8 cellular contexts compared by ENCODE assay signal in the genomic region with DNA sequence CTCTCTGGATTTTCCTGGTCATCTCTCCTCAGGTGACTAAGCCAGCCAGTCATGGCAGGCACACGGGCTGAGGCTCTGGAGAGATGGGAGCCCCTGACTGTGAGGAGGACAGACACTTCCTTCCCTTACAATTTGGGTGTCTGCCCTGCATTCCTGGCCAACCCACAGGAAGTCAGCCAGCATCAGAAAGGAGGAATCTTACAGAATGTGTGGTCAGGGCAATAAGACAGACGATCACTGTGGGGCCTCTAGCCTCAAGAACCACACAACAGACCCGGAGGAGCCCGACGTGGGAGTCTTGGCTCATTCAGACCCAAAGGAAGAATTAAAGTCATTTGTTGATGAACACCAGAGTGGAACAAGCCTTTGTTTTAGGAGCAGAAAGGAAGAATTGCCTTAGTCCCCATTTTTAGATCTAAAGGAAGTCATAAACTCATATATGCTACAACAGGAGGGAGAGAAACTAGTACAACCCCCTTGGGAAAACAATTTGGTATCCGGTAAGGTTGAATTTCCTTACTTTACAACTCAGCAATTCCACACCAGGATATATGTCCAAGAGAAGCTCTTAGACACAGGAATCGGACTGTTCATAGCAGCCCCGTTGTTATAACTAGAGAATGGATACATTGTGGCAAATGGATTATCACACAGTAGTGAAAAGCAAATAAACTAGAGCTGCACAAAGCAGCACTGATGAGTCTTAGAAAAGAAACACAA.
DNase-seq lines count a peak whose midpoint lies in the region; ATAC-seq, FAIRE-seq and TF ChIP-seq lines count a peak whose summit lies in the region.

No MANE protein-coding gene starts in this region.

- no peak for TF ChIP-seq POLR2A in Peyer's patch (IDR thresholded peaks at IDR 0.05)
- TF ChIP-seq POLR2A in esophagus squamous epithelium (IDR thresholded peaks at IDR 0.05) = no peak

- H3K27ac ChIP-seq in Peyer's patch = peak overlapping the region in 3 of 4 donors; percentile 17 to 33 (median 31)
- H3K27ac ChIP-seq in esophagus squamous epithelium = peak overlapping the region in 3 of 4 donors; percentile 36 to 63 (median 59)
- H3K27ac ChIP-seq in pancreas = peak overlapping the region in 1 of 4 donors; percentile 28

- H3K36me3 ChIP-seq in Peyer's patch (no peaks in the 10 kb centered on the region), esophagus squamous epithelium (peaks cover 0 to 37% (median 0%) of the 10 kb centered on the region in 3 donors), pancreas (no peaks in the 10 kb centered on the region)

- no peak for FAIRE-seq in pancreas (lab: Jason Lieb, UNC)

- DNase-seq in GDM1 (lab: John Stamatoyannopoulos, UW) (peak; percentile 79), Peyer's patch (peak in 1 of 3 donors; percentile 29), esophagus squamous epithelium (lab: John Stamatoyannopoulos, UW) (no peak), pancreas (no peak), NCI-H510A (lab: John Stamatoyannopoulos, UW) (no peak), NCI-H2029 treated with DMSO at 0.1 percent for 48 hours (lab: John Stamatoyannopoulos, UW) (no peak)

- peaks cover 3 to 38% (median 7%) of the 10 kb centered on the region in 4 donors for H3K4me1 ChIP-seq in Peyer's patch
- H3K4me1 ChIP-seq in esophagus squamous epithelium = peaks cover 19 to 83% (median 28%) of the 10 kb centered on the region in 3 donors
- peaks cover 0 to 13% (median 0%) of the 10 kb centered on the region in 3 donors for H3K4me1 ChIP-seq in pancreas

- H3K9me3 ChIP-seq in Peyer's patch = no peaks in the 10 kb centered on the region
- no peaks in the 10 kb centered on the region for H3K9me3 ChIP-seq in esophagus squamous epithelium
- no peaks in the 10 kb centered on the region for H3K9me3 ChIP-seq in pancreas

- TF ChIP-seq CTCF in Peyer's patch (IDR thresholded peaks at IDR 0.05) = no peak
- no peak for TF ChIP-seq CTCF in esophagus squamous epithelium (IDR thresholded peaks at IDR 0.05)
- no peak for TF ChIP-seq CTCF in pancreas (IDR thresholded peaks at IDR 0.05)

- ATAC-seq in pancreas = peak in 3 of 4 donors; percentile 29 to 62 (median 61)
- no peak for ATAC-seq in HG03354 (IDR thresholded peaks at IDR 0.05; ENCODE audit: poor library complexity, severe bottlenecking, unreplicated experiment)
- no peak for ATAC-seq in GM18873 (IDR thresholded peaks at IDR 0.05; ENCODE audit: low FRiP score, unreplicated experiment)

- intact Hi-C loops in esophagus squamous epithelium (cut with DNase I) (no loop called here), pancreas (cut with DNase I) (no loop called here)

- H3K27me3 ChIP-seq in Peyer's patch (no peaks in the 10 kb centered on the region), esophagus squamous epithelium (no peaks in the 10 kb centered on the region), pancreas (no peaks in the 10 kb centered on the region)

- H3K4me3 ChIP-seq in Peyer's patch (no peak overlapping the region), esophagus squamous epithelium (no peak overlapping the region), pancreas (no peak overlapping the region)

- WGBS in esophagus squamous epithelium, 2 donors = 50 to 55% methylated on average over 7 to 8 of the region's 8 CpGs
- WGBS in pancreas, 2 donors = 73 to 74% methylated on average over 8 of the region's 8 CpGs

Comparison
In these comparisons a context has a peak if more than half of its experiments do, and no peak if none do; other contexts are left out.
1. ATAC-seq: peak in pancreas (3 of 4); none in HG03354 (single experiment) and GM18873 (single experiment).